ENCODE assay signal across 12 cellular contexts in genomic region chr20:11376406-11376805, GRCh38.
"Had no signal": no experiment of that assay in that cellular context is flagged by ENCODE, and none has a peak within 500 bp of the region (broad histone marks: within the 10 kb centered on the region; RNA-seq: fewer than 3 reads in every experiment).

No MANE protein-coding gene starts in this region.

- H3K4me3 ChIP-seq: prostate gland, right lobe of liver, thyroid gland had no signal

- H3K36me3 ChIP-seq: prostate gland, right lobe of liver, thyroid gland had no signal

- DNase-seq: activated CD4-positive, alpha-beta memory T cell treated with anti-CD3 and anti-CD28 coated beads for 36 hours; activated CD4-positive, alpha-beta T cell treated with anti-CD3 and anti-CD28 coated beads for 36 hours; activated CD8-positive, alpha-beta memory T cell treated with anti-CD3 and anti-CD28 coated beads, Interleukin-2, amount 10 ng/mL, durations not matched to agents 7 days and 5 days; activated naive CD4-positive, alpha-beta T cell treated with anti-CD3 and anti-CD28 coated beads for 36 hours; activated naive CD8-positive, alpha-beta T cell treated with anti-CD3 and anti-CD28 coated beads, Interleukin-2, amount 50 U/mL, for 24 hours; activated T-cell treated with anti-CD3 and anti-CD28 coated beads, Interleukin-2, amount 50 U/mL, for 1 hour; effector memory CD4-positive, alpha-beta T cell; right lobe of liver; T-helper 17 cell; thyroid gland had no signal

- H3K4me1 ChIP-seq: prostate gland, right lobe of liver, thyroid gland had no signal

- H3K27me3 ChIP-seq: right lobe of liver, thyroid gland had no signal

- H3K27ac ChIP-seq: prostate gland, right lobe of liver, thyroid gland had no signal

- ATAC-seq: activated CD4-positive, alpha-beta T cell treated with anti-CD3 and anti-CD28 coated beads for 36 hours; activated CD8-positive, alpha-beta memory T cell treated with anti-CD3 and anti-CD28 coated beads, Interleukin-2, amount 10 ng/mL, durations not matched to agents 7 days and 5 days; activated naive CD8-positive, alpha-beta T cell treated with anti-CD3 and anti-CD28 coated beads, Interleukin-2, amount 50 U/mL, for 24 hours; right lobe of liver; stimulated activated effector memory CD8-positive, alpha-beta T cell treated with anti-CD3 and anti-CD28 coated beads, Interleukin-12 subunit alpha, Interleukin-12 subunit beta, amount 100 ng/mL, for 72 hours; T-helper 17 cell had no signal

- H3K9me3 ChIP-seq: prostate gland, right lobe of liver, thyroid gland had no signal
